In the genomic region with DNA sequence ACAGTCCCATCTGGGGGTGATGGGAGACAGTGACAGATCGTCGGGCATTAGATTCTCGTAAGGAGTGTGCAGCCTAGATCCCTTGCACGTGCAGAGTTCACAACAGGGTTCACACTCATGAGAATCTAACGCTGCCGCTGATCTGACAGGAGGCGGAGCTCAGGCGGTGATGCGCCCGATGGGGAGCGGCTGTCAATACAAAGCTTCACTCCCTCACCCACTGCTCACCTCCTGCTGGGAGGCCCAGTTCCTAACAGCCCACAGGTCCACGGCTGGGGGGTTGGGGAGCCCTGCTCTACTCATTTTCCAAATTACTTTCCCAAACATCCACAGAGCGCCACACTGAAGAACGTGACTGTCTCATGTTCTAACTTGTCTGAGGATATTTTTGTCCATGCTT, we compare ENCODE assay signal across 21 cellular contexts. TPM values are rescaled to one million over a fixed set of nuclear protein-coding genes. Genes with fewer than 3 reads are reported as not detected.
DNase-seq lines count a peak whose midpoint lies in the region; ATAC-seq, FAIRE-seq and TF ChIP-seq lines count a peak whose summit lies in the region.
"Had no signal": no experiment of that assay in that cellular context is flagged by ENCODE, and none has a peak within 500 bp of the region (broad histone marks: within the 10 kb centered on the region; RNA-seq: fewer than 3 reads in every experiment).

No MANE protein-coding gene starts in this region.

- no peak for ATAC-seq in K562
- ATAC-seq in T-cell (replicated peaks in 1 of 4) = no peak
- ATAC-seq: CD8-positive, alpha-beta T cell had no signal

- in situ Hi-C loops in K562 (cut with MboI) = loop anchor here (10.0 kb wide), 1 partner anchor 415 kb away; no protein-coding TSS in a partner anchor

- H3K4me1 ChIP-seq in MM.1S (ENCODE audit: low read length) (peaks cover 30% of the 10 kb centered on the region), K562 (replicated peaks in 1 of 2; ENCODE audit: control insufficient read depth in 2 of 2, insufficient read depth in 2 of 2, low read length in 2 of 2) (peaks cover 3% of the 10 kb centered on the region in 2 experiments; a peak in 2 of 5 replicates)
- H3K4me1 ChIP-seq: BE2C had no signal

- no peaks in the 10 kb centered on the region for H3K27me3 ChIP-seq in MM.1S (replicated peaks; ENCODE audit: insufficient read depth, low read length)
- no peaks in the 10 kb centered on the region for H3K27me3 ChIP-seq in K562 (ENCODE audit: control insufficient read depth in 2 of 2, insufficient read depth in 2 of 2, low read length in 2 of 2)
- H3K27me3 ChIP-seq: BE2C had no signal

- no peaks in the 10 kb centered on the region for H3K9me3 Mint-ChIP-seq in osteocyte (ENCODE audit: unreplicated experiment)
- H3K9me3 Mint-ChIP-seq in T-cell = no peaks in the 10 kb centered on the region
- H3K9me3 Mint-ChIP-seq: CD8-positive, alpha-beta T cell; H9; IgD-negative memory B cell; T-helper 1 cell treated with Interleukin-12 subunit alpha and Interleukin-12 subunit beta and Interleukin-4 antibody, amounts not matched to agents 30 μg/mL and 1 μg/mL, for 36 hours had no signal

- H3K4me1 Mint-ChIP-seq in osteocyte (ENCODE audit: unreplicated experiment) (peaks cover 58% of the 10 kb centered on the region), T-cell (peaks cover 12 to 13% (median 13%) of the 10 kb centered on the region in 3 donors)

- POLR2A ChIA-PET in K562 (lab: Yijun Ruan, JAX) (no interaction called here), T-cell (lab: Charles Lee) (no interaction called here)

- H3K36me3 Mint-ChIP-seq in osteocyte (ENCODE audit: unreplicated experiment) = no peaks in the 10 kb centered on the region
- H3K36me3 Mint-ChIP-seq in T-cell = no peaks in the 10 kb centered on the region
- H3K36me3 Mint-ChIP-seq: CD8-positive, alpha-beta T cell had no signal

- H3K9me1 ChIP-seq in K562 (ENCODE audit: control insufficient read depth, insufficient read depth, low read length) = no peaks in the 10 kb centered on the region

- H3K27ac Mint-ChIP-seq in osteocyte (ENCODE audit: unreplicated experiment) = peak overlapping the region; percentile 95
- H3K27ac Mint-ChIP-seq in T-cell = peak overlapping the region in 1 of 2 donors; percentile 44
- H3K27ac Mint-ChIP-seq: CD8-positive, alpha-beta T cell; H9; T-helper 1 cell treated with Interleukin-12 subunit alpha and Interleukin-12 subunit beta and Interleukin-4 antibody, amounts not matched to agents 30 μg/mL and 1 μg/mL, for 36 hours had no signal

- DNase-seq in NCI-H2107 treated with DMSO at 0.1 percent for 48 hours (lab: John Stamatoyannopoulos, UW; ENCODE audit: unreplicated experiment) (peak; percentile 40), NCI-H2107 (lab: John Stamatoyannopoulos, UW) (no peak), MM.1S (peak; percentile 57), K562 (ENCODE audit: extremely low read depth in 1 of 4, low spot score in 3 of 4) (no peak), osteocyte (ENCODE audit: extremely low spot score, unreplicated experiment) (no peak), T-cell (no peak), kidney tubule cell (ENCODE audit: low spot score) (no peak), NCI-H510A treated with DMSO at 0.1 percent for 48 hours (lab: John Stamatoyannopoulos, UW) (no peak)
- DNase-seq: 8988T; BE2C; CD8-positive, alpha-beta T cell; DMS79 treated with DMSO at 0.1 percent for 48 hours; H9; NCI-H1436 treated with DMSO at 0.1 percent for 48 hours; NCI-H2081 treated with DMSO at 0.1 percent for 48 hours; NCI-H446 treated with DMSO at 0.1 percent for 48 hours; OCI-M1; SHP77 treated with DMSO at 0.1 percent for 48 hours had no signal

- peaks cover 17% of the 10 kb centered on the region for H3F3A ChIP-seq in MM.1S (ENCODE audit: insufficient read depth, low read length)

- H3K79me2 ChIP-seq in MM.1S (ENCODE audit: low read length) = no peaks in the 10 kb centered on the region
- H3K79me2 ChIP-seq in K562 (ENCODE audit: control insufficient read depth, insufficient read depth, low read length) = no peaks in the 10 kb centered on the region

- no peak for TF ChIP-seq POLR2A in K562 (conservative IDR thresholded peaks at IDR 0.05)

- H3K9ac ChIP-seq in MM.1S (ENCODE audit: low read length) (peak overlapping the region; percentile 19; the same call in 1 of the 2 replicates), K562 (ENCODE audit: insufficient read depth in 1 of 2, low read depth in 2 of 2, low read length in 2 of 2) (no peak overlapping the region)

- H3K4me2 ChIP-seq in MM.1S (ENCODE audit: low read depth, low read length) (peak overlapping the region; percentile 38; the same call in 1 of the 2 replicates), K562 (ENCODE audit: insufficient read depth, low read length) (no peak overlapping the region)

- H4K20me1 ChIP-seq in MM.1S (ENCODE audit: insufficient read depth, low read length) (no peaks in the 10 kb centered on the region), K562 (replicated peaks; ENCODE audit: control insufficient read depth, insufficient read depth, low read length) (no peaks in the 10 kb centered on the region)

- no peak for TF ChIP-seq CTCF in MM.1S (IDR thresholded peaks at IDR 0.05; ENCODE audit: low read length)
- no peak for TF ChIP-seq CTCF in K562 (IDR thresholded peaks at IDR 0.05 in 2 of 3, conservative IDR thresholded peaks at IDR 0.05 in 1 of 3; ENCODE audit: insufficient read depth in 2 of 3, low read depth in 1 of 3, low read length in 3 of 3)
- TF ChIP-seq CTCF in osteocyte (IDR thresholded peaks at IDR 0.05) = no peak

- no peaks in the 10 kb centered on the region for H3K9me2 ChIP-seq in MM.1S (replicated peaks; ENCODE audit: insufficient read depth, low read length)

- FAIRE-seq in K562 (lab: Jason Lieb, UNC) = no peak

- CTCF ChIA-PET in K562 (lab: Yijun Ruan, JAX; ENCODE audit: low intra/inter-chr PET ratio) = no interaction called here
- CTCF ChIA-PET in T-cell (lab: Charles Lee) = interaction anchor here in 1 of 2 donors (1.0 kb wide), 1 partner anchor 123 kb away, joined by 3 read pairs; no protein-coding TSS in a partner anchor

- H3K4me3 ChIP-seq in MM.1S (ENCODE audit: low read length) (no peak overlapping the region; the same call in 1 of the 2 replicates), K562 (no peak overlapping the region)

- H3K4me3 Mint-ChIP-seq in osteocyte (ENCODE audit: unreplicated experiment) (no peak overlapping the region), T-cell (no peak overlapping the region)
- H3K4me3 Mint-ChIP-seq: CD8-positive, alpha-beta T cell; H9; T-helper 1 cell treated with Interleukin-12 subunit alpha and Interleukin-12 subunit beta and Interleukin-4 antibody, amounts not matched to agents 30 μg/mL and 1 μg/mL, for 36 hours had no signal

- intact Hi-C loops in K562 (cut with micrococcal nuclease) = loop anchor here (5.0 kb wide), 1 partner anchor 407 kb away; no protein-coding TSS in a partner anchor

- WGBS in K562 (ENCODE audit: insufficient coverage, low coverage, missing lambda C conversion rate) = 90% methylated on average over 14 of the region's 14 CpGs

- peak overlapping the region; percentile 56; the same call in 1 of the 2 replicates for H3K27ac ChIP-seq in MM.1S (ENCODE audit: low read length)
- H3K27ac ChIP-seq in K562 (ENCODE audit: extremely low read depth, low read depth, low read length) = no peak overlapping the region

- BruUV-seq in K562 (replicated peaks; lab: Mats Ljungman, UMichigan) = no TSS peak

- H3K9me3 ChIP-seq in MM.1S (replicated peaks; ENCODE audit: insufficient read depth, low read length) = no peaks in the 10 kb centered on the region
- H3K9me3 ChIP-seq in K562 (replicated peaks; ENCODE audit: control insufficient read depth, insufficient read depth, low read depth, low read length) = peaks cover 5% of the 10 kb centered on the region
- H3K9me3 ChIP-seq: BE2C had no signal

- H2AFZ ChIP-seq in MM.1S (ENCODE audit: low read length) (no peak overlapping the region), K562 (ENCODE audit: low read depth, low read length) (no peak overlapping the region)

- TF ChIP-seq RAD21 in K562 (CRISPR knock-in tag; conservative IDR thresholded peaks at IDR 0.05 in 1 of 2, IDR thresholded peaks at IDR 0.05 in 1 of 2) = no peak

- TF ChIP-seq EP300 in K562 (IDR thresholded peaks at IDR 0.05; ENCODE audit: low read length) = no peak

- H3K36me3 ChIP-seq in MM.1S (replicated peaks; ENCODE audit: insufficient read depth, low read length) (no peaks in the 10 kb centered on the region), K562 (ENCODE audit: control insufficient read depth, insufficient read depth, low read length) (peaks cover 82% of the 10 kb centered on the region)
- H3K36me3 ChIP-seq: BE2C had no signal

- no peaks in the 10 kb centered on the region for H3K27me3 Mint-ChIP-seq in osteocyte (ENCODE audit: unreplicated experiment)
- H3K27me3 Mint-ChIP-seq in T-cell = peaks cover 30 to 57% of the 10 kb centered on the region in 2 donors

RNA-seq across cellular contexts. Expression of gene CTCFL, which starts 25.3 kb away (rescaled TPM):
- total RNA-seq in K562 (2011; cell fraction: chromatin; rRNA removed; ENCODE audit: low replicate concordance) = 102 and 125 TPM in 2 replicates
- 77.5 and 83.4 TPM in 2 replicates for total RNA-seq in K562 (2011; cell fraction: nucleolus; rRNA removed)
- 85.3 and 118 TPM in 2 replicates for total RNA-seq in K562 (2011; cell fraction: nucleoplasm; rRNA removed)
- total RNA-seq in K562 (2014; rRNA removed) (120 and 126 TPM in 2 replicates), K562 (2014; rRNA removed; fragmentation: Illumina TruSeq; extraction: Trizol) (111 and 112 TPM in 2 replicates), K562 (2015; rRNA removed; fragmentation: Illumina TruSeq; extraction: Trizol) (80.9 and 89.1 TPM in 2 replicates), K562 (2021) (122 and 124 TPM in 2 replicates), osteocyte (not detected in 2 replicates), T-cell (under 1 TPM in 2 of 5 donors, not detected in 3; 0.15 to 0.25 TPM)
- polyA plus RNA-seq in K562 (2011; rRNA removed) (188 and 206 TPM in 2 replicates), K562 (2014; fragmentation: Illumina TruSeq; extraction: Trizol) (137 and 177 TPM in 2 replicates), K562 (2014; fragmentation: Nextera tagmentation; extraction: Ambion mirVana) (10 to 100 TPM; 42.4 to 62.7 TPM), K562 (2014; rRNA removed) (100 and 122 TPM in 2 replicates)
- polyA plus RNA-seq in K562 (2011; cell fraction: cytosol; rRNA removed) = 125 and 152 TPM in 2 replicates
- polyA plus RNA-seq in K562 (2011; cell fraction: nucleus; rRNA removed) = 92.0 and 115 TPM in 2 replicates
- 72.2 and 120 TPM in 2 replicates for polyA plus RNA-seq in K562 (2012)
- polyA minus RNA-seq in K562 (2011; rRNA and poly(A)+ RNA removed) = 265 and 279 TPM in 2 replicates
- 117 and 124 TPM in 2 replicates for polyA minus RNA-seq in K562 (2011; cell fraction: cytosol; rRNA and poly(A)+ RNA removed)
- polyA minus RNA-seq in K562 (2011; cell fraction: nucleus; rRNA and poly(A)+ RNA removed) = 39.4 and 86.3 TPM in 2 replicates
- total RNA-seq: CD8-positive, alpha-beta T cell; RPMI7951 had no signal
- polyA plus RNA-seq: IgD-negative memory B cell had no signal

Comparison
In these comparisons a context has a peak if more than half of its experiments do, and no peak if none do; other contexts are left out.
1. DNase-seq: peak in NCI-H2107 treated with DMSO at 0.1 percent for 48 hours (single experiment) and MM.1S (single experiment); none in NCI-H2107 (single experiment), K562 (0 of 4), osteocyte (single experiment), T-cell (0 of 34), kidney tubule cell (single experiment) and NCI-H510A treated with DMSO at 0.1 percent for 48 hours (single experiment).
2. RNA of gene CTCFL, which starts 25.3 kb away (total RNA-seq): 77.5 to 126 TPM in K562; 0.15 to 0.25 TPM in T-cell and not detected in osteocyte; every median in the first group is over 10 times any median in the second.